In the genomic region with DNA sequence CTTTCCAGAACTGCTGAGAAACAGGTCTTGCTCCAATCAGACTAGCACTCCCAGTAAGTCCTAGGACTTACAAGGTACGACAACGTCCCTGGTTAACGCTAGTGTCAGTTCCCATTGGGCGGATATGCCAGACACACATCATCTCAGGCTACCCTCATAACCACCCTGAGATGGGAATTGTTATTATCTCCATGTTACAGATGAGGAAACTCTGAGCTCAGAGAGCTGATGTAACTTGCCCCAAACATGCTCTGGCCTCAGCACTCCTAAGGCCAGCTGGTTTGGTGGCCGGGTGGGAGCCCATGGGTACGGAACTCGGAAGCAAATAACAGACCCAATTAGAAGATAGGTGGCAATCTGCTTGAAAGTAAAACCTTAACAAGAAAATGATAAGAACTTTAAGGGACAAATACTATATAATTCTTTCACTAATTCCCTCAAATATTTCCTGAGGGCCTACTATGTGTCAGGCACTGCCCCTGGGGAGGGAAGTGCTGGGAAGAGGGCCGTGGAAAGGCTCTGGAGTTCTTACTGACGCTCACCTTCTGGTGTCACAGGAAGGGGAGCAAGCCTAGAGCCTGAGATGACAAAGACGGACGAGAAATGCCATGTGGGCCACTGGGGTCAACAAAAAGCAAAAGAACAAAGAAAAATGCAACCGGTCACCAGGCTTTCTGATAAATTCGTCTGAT, we compare ENCODE assay signal across 15 cellular contexts. TPM values are rescaled to one million over a fixed set of nuclear protein-coding genes. Genes with fewer than 3 reads are reported as not detected.
DNase-seq lines count a peak whose midpoint lies in the region; ATAC-seq and TF ChIP-seq lines count a peak whose summit lies in the region.
"Had no signal": no experiment of that assay in that cellular context is flagged by ENCODE, and none has a peak within 500 bp of the region (broad histone marks: within the 10 kb centered on the region; RNA-seq: fewer than 3 reads in every experiment).

No MANE protein-coding gene starts in this region.

- peak overlapping the region; percentile 88 for H3K27ac Mint-ChIP-seq in chondrocyte (ENCODE audit: unreplicated experiment)
- no peak overlapping the region for H3K27ac Mint-ChIP-seq in activated naive CD8-positive, alpha-beta T cell treated with anti-CD3 and anti-CD28 coated beads for 36 hours

- H3K4ac ChIP-seq in mesendoderm (ENCODE audit: low read depth, low read length): no peak overlapping the region

- intact Hi-C loops in Right ventricle myocardium superior (cut with DNase I): loop anchor here (5.0 kb wide), 1 partner anchor 51 kb away; no protein-coding TSS in a partner anchor
- intact Hi-C loops in cardiac septum (cut with DNase I): loop anchor here (5.0 kb wide), 1 partner anchor 81 kb away; no protein-coding TSS in a partner anchor

- no peaks in the 10 kb centered on the region for H3K36me3 Mint-ChIP-seq in chondrocyte (ENCODE audit: low read depth)
- peaks cover 23% of the 10 kb centered on the region for H3K36me3 Mint-ChIP-seq in activated naive CD8-positive, alpha-beta T cell treated with anti-CD3 and anti-CD28 coated beads for 36 hours

- H3K23ac ChIP-seq in mesendoderm (ENCODE audit: low read length): no peak overlapping the region

- no peak overlapping the region for H2BK15ac ChIP-seq in mesendoderm (replicated peaks; ENCODE audit: low read depth)

- H4K8ac ChIP-seq in mesendoderm (ENCODE audit: low read depth, low read length): no peak overlapping the region

- DNase-seq in Right ventricle myocardium superior: no peak
- DNase-seq in cardiac septum (ENCODE audit: low spot score): no peak
- no peak for DNase-seq in chondrocyte (ENCODE audit: low spot score)
- no peak for DNase-seq in mesendoderm
- no peak for DNase-seq in thoracic aorta (ENCODE audit: low spot score)
- DNase-seq in GOT3 (lab: John Stamatoyannopoulos, UW): no peak
- DNase-seq in activated naive CD8-positive, alpha-beta T cell treated with anti-CD3 and anti-CD28 coated beads for 36 hours: no peak
- no peak for DNase-seq in WERI-Rb-1
- DNase-seq: amniotic stem cell, DMS79 treated with DMSO at 0.1 percent for 48 hours, dorsolateral prefrontal cortex, GM23248, NCI-H2029, SIG-M5, uterus had no signal

- H2BK5ac ChIP-seq in mesendoderm (ENCODE audit: low read length): no peak overlapping the region

- no peaks in the 10 kb centered on the region for H3K9me3 ChIP-seq in thoracic aorta
- no peaks in the 10 kb centered on the region for H3K9me3 ChIP-seq in WERI-Rb-1 (ENCODE audit: severe bottlenecking)
- H3K9me3 ChIP-seq: uterus had no signal

- H3K27ac ChIP-seq in mesendoderm (ENCODE audit: low read depth, low read length) (no peak overlapping the region), thoracic aorta (peak overlapping the region; percentile 53 to 73), WERI-Rb-1 (no peak overlapping the region)
- H3K27ac ChIP-seq: GM23248, uterus had no signal

- H4K5ac ChIP-seq in mesendoderm (ENCODE audit: low read length): no peak overlapping the region

- H3K4me3 ChIP-seq in mesendoderm (ENCODE audit: low read length) (no peak overlapping the region), thoracic aorta (no peak overlapping the region), WERI-Rb-1 (ENCODE audit: low read depth, low read length) (no peak overlapping the region)
- H3K4me3 ChIP-seq: GM23248, uterus had no signal

- no peak overlapping the region for H3K4me3 Mint-ChIP-seq in chondrocyte (ENCODE audit: unreplicated experiment)
- no peak overlapping the region for H3K4me3 Mint-ChIP-seq in activated naive CD8-positive, alpha-beta T cell treated with anti-CD3 and anti-CD28 coated beads for 36 hours

- H3K27me3 ChIP-seq in mesendoderm (ENCODE audit: insufficient read depth, low read length, poor library complexity): no peaks in the 10 kb centered on the region
- no peaks in the 10 kb centered on the region for H3K27me3 ChIP-seq in thoracic aorta (replicated peaks; ENCODE audit: insufficient read depth)
- H3K27me3 ChIP-seq in WERI-Rb-1 (ENCODE audit: insufficient read depth, low read depth, severe bottlenecking): no peaks in the 10 kb centered on the region
- H3K27me3 ChIP-seq: dorsolateral prefrontal cortex, uterus had no signal

- H3K79me2 ChIP-seq in mesendoderm (ENCODE audit: control insufficient read depth, insufficient read depth, low read length): peaks cover 92% of the 10 kb centered on the region

- no peak overlapping the region for H3K4me2 ChIP-seq in mesendoderm (ENCODE audit: low read length)

- peak overlapping the region; percentile 40 for H3K56ac ChIP-seq in mesendoderm (ENCODE audit: low read length)

- ATAC-seq in Right ventricle myocardium superior (ENCODE audit: poor library complexity) (peak; percentile 9), thoracic aorta (ENCODE audit: insufficient number of reproducible peaks, low FRiP score, low read depth) (no peak)

- TF ChIP-seq CTCF in chondrocyte (IDR thresholded peaks at IDR 0.05): no peak
- TF ChIP-seq CTCF in thoracic aorta (IDR thresholded peaks at IDR 0.05): no peak
- TF ChIP-seq CTCF in WERI-Rb-1 (IDR thresholded peaks at IDR 0.05; ENCODE audit: low read depth, low read length): no peak

- WGBS in mesendoderm (ENCODE audit: extremely low coverage, insufficient coverage, low lambda C conversion rate): no CpG with 5 or more reads among the region's 13 CpGs

- no peak overlapping the region for H3K9ac ChIP-seq in mesendoderm (ENCODE audit: low read length)
- H3K9ac ChIP-seq: GM23248 had no signal

- no peaks in the 10 kb centered on the region for H3K27me3 Mint-ChIP-seq in chondrocyte (ENCODE audit: low read depth)
- H3K27me3 Mint-ChIP-seq in activated naive CD8-positive, alpha-beta T cell treated with anti-CD3 and anti-CD28 coated beads for 36 hours: no peaks in the 10 kb centered on the region

- no peaks in the 10 kb centered on the region for H3K9me3 Mint-ChIP-seq in chondrocyte (ENCODE audit: low read depth)
- H3K9me3 Mint-ChIP-seq in activated naive CD8-positive, alpha-beta T cell treated with anti-CD3 and anti-CD28 coated beads for 36 hours: no peaks in the 10 kb centered on the region

- H2AK5ac ChIP-seq in mesendoderm (ENCODE audit: low read length): no peak overlapping the region

- no peak overlapping the region for H3K18ac ChIP-seq in mesendoderm (ENCODE audit: low read length)

- no peaks in the 10 kb centered on the region for H3K36me3 ChIP-seq in mesendoderm (ENCODE audit: control insufficient read depth, insufficient read depth, low read length)
- no peaks in the 10 kb centered on the region for H3K36me3 ChIP-seq in thoracic aorta
- H3K36me3 ChIP-seq in WERI-Rb-1: peaks cover 29% of the 10 kb centered on the region
- H3K36me3 ChIP-seq: uterus had no signal

- H3K4me1 ChIP-seq in mesendoderm (ENCODE audit: control insufficient read depth, low read depth, low read length): peaks cover 16% of the 10 kb centered on the region
- peaks cover 61 to 95% of the 10 kb centered on the region in 2 donors for H3K4me1 ChIP-seq in thoracic aorta (ENCODE audit: control insufficient read depth in 1 of 2, low read depth in 2 of 2)

- peaks cover 24% of the 10 kb centered on the region for H3K79me1 ChIP-seq in mesendoderm (ENCODE audit: low read length)

- peaks cover 95% of the 10 kb centered on the region for H3K4me1 Mint-ChIP-seq in chondrocyte (ENCODE audit: low read depth)
- H3K4me1 Mint-ChIP-seq in activated naive CD8-positive, alpha-beta T cell treated with anti-CD3 and anti-CD28 coated beads for 36 hours: peaks cover 92% of the 10 kb centered on the region

- H2BK120ac ChIP-seq in mesendoderm (ENCODE audit: low read depth, low read length): no peak overlapping the region

RNA-seq across cellular contexts. Expression of gene CREBBP, which starts 6.9 kb away (rescaled TPM):
- 35.3 TPM for total RNA-seq in Right ventricle myocardium superior
- 39.0 TPM for total RNA-seq in cardiac septum
- 59.2 to 64.0 TPM (median 60.7 TPM) in 3 replicates for total RNA-seq in chondrocyte
- polyA plus RNA-seq in mesendoderm (2013, experiment 1 of 2): 43.5 TPM
- 43.2 TPM for polyA plus RNA-seq in mesendoderm (2013, experiment 2 of 2)
- total RNA-seq in thoracic aorta: 100 to 1,000 TPM in 1 of 2 donors, 10 to 100 TPM in 1; 65.0 to 103 TPM
- total RNA-seq in activated naive CD8-positive, alpha-beta T cell treated with anti-CD3 and anti-CD28 coated beads for 36 hours: 10 to 100 TPM; 30.1 to 32.7 TPM

Comparison
In these comparisons a context has a peak if more than half of its experiments do, and no peak if none do; other contexts are left out.
1. H3K27ac ChIP-seq: peak in thoracic aorta (2 of 2); none in mesendoderm (single experiment) and WERI-Rb-1 (single experiment).